In genomic region chr7:44288381-44288685, GRCh38 we compare ENCODE assay signal across 19 cellular contexts. TPM values are rescaled to one million over a fixed set of nuclear protein-coding genes. Genes with fewer than 3 reads are reported as not detected.
DNase-seq lines count a peak whose midpoint lies in the region; ATAC-seq and TF ChIP-seq lines count a peak whose summit lies in the region.
"Had no signal": no experiment of that assay in that cellular context is flagged by ENCODE, and none has a peak within 500 bp of the region (broad histone marks: within the 10 kb centered on the region; RNA-seq: fewer than 3 reads in every experiment).

No MANE protein-coding gene starts in this region.

- no peaks in the 10 kb centered on the region for H3K9me3 ChIP-seq in RWPE2 (ENCODE audit: severe bottlenecking)
- no peaks in the 10 kb centered on the region for H3K9me3 ChIP-seq in left ventricle myocardium inferior (replicated peaks)
- H3K9me3 ChIP-seq: Peyer's patch had no signal

- ATAC-seq in activated naive CD4-positive, alpha-beta T cell treated with anti-CD3 and anti-CD28 coated beads, Interleukin-2, amount 50 U/mL, for 72 hours = no peak
- ATAC-seq in RWPE2 (ENCODE audit: low read depth) = no peak
- no peak for ATAC-seq in stimulated activated naive B cell treated with anti-CD40 and anti-IgM and Interleukin-4, amounts not matched to agents 10 μg/mL and 1 μg/mL and 100 μg/mL, for 72 hours (replicated peaks)

- peaks cover 32% of the 10 kb centered on the region for H3K27me3 Mint-ChIP-seq in activated naive CD4-positive, alpha-beta T cell treated with anti-CD3 and anti-CD28 coated beads, Interleukin-2, amount 10 ng/mL, durations not matched to agents 7 days and 5 days
- peaks cover 13 to 18% of the 10 kb centered on the region in 2 donors for H3K27me3 Mint-ChIP-seq in stimulated activated naive B cell treated with anti-CD40 and anti-IgM and Interleukin-4, amounts not matched to agents 10 μg/mL and 1 μg/mL and 100 μg/mL, for 72 hours

- no peaks in the 10 kb centered on the region for H3K4me1 ChIP-seq in RWPE2 (ENCODE audit: insufficient read depth, poor library complexity, severe bottlenecking)
- peaks cover 88% of the 10 kb centered on the region for H3K4me1 ChIP-seq in left ventricle myocardium inferior
- H3K4me1 ChIP-seq: Peyer's patch had no signal

- peak; percentile 3 for DNase-seq in activated naive CD4-positive, alpha-beta T cell treated with anti-CD3 and anti-CD28 coated beads, Interleukin-2, amount 10 ng/mL, durations not matched to agents 7 days and 5 days
- DNase-seq in activated naive CD4-positive, alpha-beta T cell treated with anti-CD3 and anti-CD28 coated beads, Interleukin-2, amount 50 U/mL, for 72 hours (ENCODE audit: low spot score in 2 of 2) = no peak
- DNase-seq in RWPE2 (ENCODE audit: low spot score) = peak; percentile 46
- no peak for DNase-seq in left ventricle myocardium inferior
- DNase-seq in posterior cingulate gyrus = peak in 6 of 10 donors; percentile 0 to 69 (median 8)
- no peak for DNase-seq in NCI-H82 (lab: John Stamatoyannopoulos, UW)
- DNase-seq in SIG-M5 (lab: John Stamatoyannopoulos, UW) = no peak
- DNase-seq in stimulated activated naive B cell treated with anti-CD40 and anti-IgM and Interleukin-4, amounts not matched to agents 10 μg/mL and 1 μg/mL and 100 μg/mL, for 72 hours = no peak
- DNase-seq: DMS79 treated with DMSO at 0.1 percent for 48 hours; NCI-H1092 treated with DMSO at 0.1 percent for 48 hours; NCI-H146; NCI-H2029 treated with DMSO at 0.1 percent for 48 hours; NCI-H2171 treated with DMSO at 0.1 percent for 48 hours; NCI-H446; NCI-H69; NK-92 treated with Interleukin-12 subunit alpha and Interleukin-12 subunit beta, amount 100 ng/mL, for 24 hours had no signal

- H3K4me3 ChIP-seq in RWPE2 (ENCODE audit: severe bottlenecking) (no peak overlapping the region), left ventricle myocardium inferior (no peak overlapping the region)
- H3K4me3 ChIP-seq: K562, Peyer's patch had no signal

- H3K36me3 Mint-ChIP-seq in activated naive CD4-positive, alpha-beta T cell treated with anti-CD3 and anti-CD28 coated beads, Interleukin-2, amount 10 ng/mL, durations not matched to agents 7 days and 5 days = no peaks in the 10 kb centered on the region
- no peaks in the 10 kb centered on the region for H3K36me3 Mint-ChIP-seq in activated naive CD4-positive, alpha-beta T cell treated with anti-CD3 and anti-CD28 coated beads, Interleukin-2, amount 50 U/mL, for 72 hours
- no peaks in the 10 kb centered on the region for H3K36me3 Mint-ChIP-seq in stimulated activated naive B cell treated with anti-CD40 and anti-IgM and Interleukin-4, amounts not matched to agents 10 μg/mL and 1 μg/mL and 100 μg/mL, for 72 hours

- H3K4me3 Mint-ChIP-seq in activated naive CD4-positive, alpha-beta T cell treated with anti-CD3 and anti-CD28 coated beads, Interleukin-2, amount 10 ng/mL, durations not matched to agents 7 days and 5 days = no peak overlapping the region
- no peak overlapping the region for H3K4me3 Mint-ChIP-seq in stimulated activated naive B cell treated with anti-CD40 and anti-IgM and Interleukin-4, amounts not matched to agents 10 μg/mL and 1 μg/mL and 100 μg/mL, for 72 hours

- H3K9me3 Mint-ChIP-seq in activated naive CD4-positive, alpha-beta T cell treated with anti-CD3 and anti-CD28 coated beads, Interleukin-2, amount 10 ng/mL, durations not matched to agents 7 days and 5 days = no peaks in the 10 kb centered on the region
- H3K9me3 Mint-ChIP-seq in activated naive CD4-positive, alpha-beta T cell treated with anti-CD3 and anti-CD28 coated beads, Interleukin-2, amount 50 U/mL, for 72 hours = no peaks in the 10 kb centered on the region
- no peaks in the 10 kb centered on the region for H3K9me3 Mint-ChIP-seq in stimulated activated naive B cell treated with anti-CD40 and anti-IgM and Interleukin-4, amounts not matched to agents 10 μg/mL and 1 μg/mL and 100 μg/mL, for 72 hours

- CTCF ChIA-PET in activated naive CD4-positive, alpha-beta T cell treated with anti-CD3 and anti-CD28 coated beads, Interleukin-2, amount 10 ng/mL, durations not matched to agents 7 days and 5 days (lab: Charles Lee) = no interaction called here

- H3K27ac ChIP-seq in RWPE2 (ENCODE audit: poor library complexity, severe bottlenecking) (no peak overlapping the region), left ventricle myocardium inferior (replicated peaks) (peak overlapping the region; percentile 84)
- H3K27ac ChIP-seq: C4-2B, Peyer's patch had no signal

- H3K36me3 ChIP-seq in RWPE2 (ENCODE audit: low read depth) (no peaks in the 10 kb centered on the region), left ventricle myocardium inferior (no peaks in the 10 kb centered on the region)
- H3K36me3 ChIP-seq: Peyer's patch had no signal

- H3K4me1 Mint-ChIP-seq in activated naive CD4-positive, alpha-beta T cell treated with anti-CD3 and anti-CD28 coated beads, Interleukin-2, amount 10 ng/mL, durations not matched to agents 7 days and 5 days = no peaks in the 10 kb centered on the region
- peaks cover 10 to 13% of the 10 kb centered on the region in 2 donors for H3K4me1 Mint-ChIP-seq in stimulated activated naive B cell treated with anti-CD40 and anti-IgM and Interleukin-4, amounts not matched to agents 10 μg/mL and 1 μg/mL and 100 μg/mL, for 72 hours

- intact Hi-C loops in left ventricle myocardium inferior (cut with micrococcal nuclease) (no loop called here), posterior cingulate gyrus (cut with DNase I) (no loop called here)

- H3K27me3 ChIP-seq in RWPE2 (ENCODE audit: insufficient read depth, poor library complexity, severe bottlenecking) = no peaks in the 10 kb centered on the region
- H3K27me3 ChIP-seq in left ventricle myocardium inferior (ENCODE audit: low read depth) = no peaks in the 10 kb centered on the region
- H3K27me3 ChIP-seq: Peyer's patch had no signal

- no peak for TF ChIP-seq CTCF in RWPE2 (IDR thresholded peaks at IDR 0.05; ENCODE audit: poor library complexity, severe bottlenecking)
- TF ChIP-seq CTCF in left ventricle myocardium inferior (IDR thresholded peaks at IDR 0.05; ENCODE audit: borderline replicate concordance) = no peak

- H3K27ac Mint-ChIP-seq in activated naive CD4-positive, alpha-beta T cell treated with anti-CD3 and anti-CD28 coated beads, Interleukin-2, amount 10 ng/mL, durations not matched to agents 7 days and 5 days = no peak overlapping the region
- H3K27ac Mint-ChIP-seq in activated naive CD4-positive, alpha-beta T cell treated with anti-CD3 and anti-CD28 coated beads, Interleukin-2, amount 50 U/mL, for 72 hours = no peak overlapping the region
- H3K27ac Mint-ChIP-seq in stimulated activated naive B cell treated with anti-CD40 and anti-IgM and Interleukin-4, amounts not matched to agents 10 μg/mL and 1 μg/mL and 100 μg/mL, for 72 hours = no peak overlapping the region

RNA-seq across cellular contexts. Expression of gene CAMK2B, which starts 37.1 kb away (rescaled TPM):
- total RNA-seq in activated naive CD4-positive, alpha-beta T cell treated with anti-CD3 and anti-CD28 coated beads, Interleukin-2, amount 50 U/mL, for 72 hours = 1 to 10 TPM in 1 of 2 donors, under 1 TPM in 1; 0.32 to 2.1 TPM
- 98.0 TPM for total RNA-seq in left ventricle myocardium inferior

Comparison
In these comparisons a context has a peak if more than half of its experiments do, and no peak if none do; other contexts are left out.
1. DNase-seq: peak in activated naive CD4-positive, alpha-beta T cell treated with anti-CD3 and anti-CD28 coated beads, Interleukin-2, amount 10 ng/mL, durations not matched to agents 7 days and 5 days (single experiment), RWPE2 (single experiment) and posterior cingulate gyrus (6 of 10); none in activated naive CD4-positive, alpha-beta T cell treated with anti-CD3 and anti-CD28 coated beads, Interleukin-2, amount 50 U/mL, for 72 hours (0 of 2), left ventricle myocardium inferior (single experiment), NCI-H82 (single experiment), SIG-M5 (single experiment) and stimulated activated naive B cell treated with anti-CD40 and anti-IgM and Interleukin-4, amounts not matched to agents 10 μg/mL and 1 μg/mL and 100 μg/mL, for 72 hours (single experiment).
2. RNA of gene CAMK2B, which starts 37.1 kb away (total RNA-seq): 98.0 TPM in left ventricle myocardium inferior (single experiment); 0.32 to 2.1 TPM in activated naive CD4-positive, alpha-beta T cell treated with anti-CD3 and anti-CD28 coated beads, Interleukin-2, amount 50 U/mL, for 72 hours; every median in the first group is over 10 times any median in the second.